ENCODE assay signal across 17 cellular contexts in the genomic region with DNA sequence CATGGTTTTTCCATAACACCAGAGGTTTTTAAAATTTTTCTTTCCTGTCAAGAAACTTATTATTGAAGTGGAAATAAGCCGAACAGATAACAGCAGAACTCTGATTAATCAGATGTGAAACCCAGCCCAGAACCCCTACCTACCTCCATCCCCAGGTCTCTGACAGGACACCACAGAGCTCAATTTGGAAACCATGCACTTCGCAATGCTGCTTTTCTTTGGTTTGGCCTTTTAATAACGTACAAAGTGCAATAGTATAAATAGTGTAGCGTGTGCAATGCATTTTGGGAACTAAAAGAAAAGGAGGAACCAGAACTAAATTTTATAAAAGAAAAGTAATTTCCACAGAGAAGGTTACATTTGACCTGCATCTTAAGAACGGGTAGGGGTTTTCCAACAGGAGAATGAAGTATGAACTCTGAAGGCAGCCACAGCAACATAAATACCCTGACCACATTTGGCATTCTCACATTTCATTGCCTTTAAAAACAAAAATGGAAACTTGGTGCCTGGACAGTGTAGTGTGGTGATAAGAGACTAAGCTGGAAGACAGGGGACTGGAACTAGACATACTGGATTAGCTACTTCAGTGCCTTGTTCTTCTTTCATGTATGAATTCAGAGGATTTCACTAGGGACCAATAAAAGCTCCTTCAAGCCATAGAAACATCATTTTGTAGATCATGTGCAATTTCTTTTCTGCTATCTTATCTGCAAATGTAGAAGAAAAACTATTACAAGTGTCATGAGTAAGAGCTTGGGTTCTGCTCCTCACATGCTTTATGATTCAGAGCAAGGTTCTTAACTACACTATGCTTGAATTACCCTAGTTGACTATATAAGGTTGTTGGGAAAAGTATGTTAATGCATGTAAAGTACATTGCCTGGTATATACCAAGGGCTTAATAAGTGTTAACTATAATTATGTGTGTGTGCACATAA.
A peak's percentile ranks its signal among the peaks of the same experiment; 100 is the strongest.
DNase-seq lines count a peak whose midpoint lies in the region; ATAC-seq and TF ChIP-seq lines count a peak whose summit lies in the region.
"Had no signal": no experiment of that assay in that cellular context is flagged by ENCODE, and none has a peak within 500 bp of the region (broad histone marks: within the 10 kb centered on the region; RNA-seq: fewer than 3 reads in every experiment).

No MANE protein-coding gene starts in this region.

- no peaks in the 10 kb centered on the region for H3K79me2 ChIP-seq in Karpas-422 (ENCODE audit: low read length)

- no peaks in the 10 kb centered on the region for H3K9me2 ChIP-seq in Karpas-422 (replicated peaks; ENCODE audit: insufficient read depth, low read length)

- peaks cover 7% of the 10 kb centered on the region for H3K4me1 ChIP-seq in Karpas-422 (ENCODE audit: low read length)
- H3K4me1 ChIP-seq: vagina had no signal

- no peak overlapping the region for H3K4me2 ChIP-seq in Karpas-422 (ENCODE audit: low read depth, low read length, poor library complexity, severe bottlenecking)

- peak; percentile 30 for DNase-seq in GM12865 (ENCODE audit: low read depth)
- no peak for DNase-seq in Karpas-422
- DNase-seq in fibroblast of villous mesenchyme (ENCODE audit: low read depth) = peak; percentile 22
- DNase-seq in DMS53 treated with DMSO at 0.1 percent for 48 hours (lab: John Stamatoyannopoulos, UW; ENCODE audit: unreplicated experiment) = no peak
- DNase-seq in NCI-H187 treated with DMSO at 0.1 percent for 48 hours (lab: John Stamatoyannopoulos, UW) = no peak
- DNase-seq in posterior vena cava (ENCODE audit: low spot score) = no peak
- DNase-seq in T-helper 9 cell = no peak
- DNase-seq: amygdala; BE2C; DMS 273 treated with DMSO at 0.1 percent for 48 hours; islet precursor cell; midbrain; NCI-H2081; stimulated activated naive CD4-positive, alpha-beta T cell; T-helper 2 cell had no signal

- peak; percentile 48 for ATAC-seq in GM19025 (IDR thresholded peaks at IDR 0.05; ENCODE audit: low read depth, unreplicated experiment)

- peak overlapping the region; percentile 52; the same call in 1 of the 2 replicates for H2AFZ ChIP-seq in Karpas-422 (ENCODE audit: low read length)

- no peak overlapping the region for H3K27ac ChIP-seq in Karpas-422 (ENCODE audit: low read length)
- H3K27ac ChIP-seq: vagina had no signal

- H3K9me3 ChIP-seq in Karpas-422 (ENCODE audit: low read length) = no peaks in the 10 kb centered on the region
- H3K9me3 ChIP-seq: BE2C, vagina had no signal

- TF ChIP-seq CTCF in GM12865 (IDR thresholded peaks at IDR 0.05; ENCODE audit: insufficient read depth, low read depth, low read length, missing control alignments) (no peak), fibroblast of villous mesenchyme (IDR thresholded peaks at IDR 0.05; ENCODE audit: insufficient read depth, low read depth, low read length) (no peak)

- H3K9ac ChIP-seq in Karpas-422 (ENCODE audit: low read length) = no peak overlapping the region

- intact Hi-C loops in posterior vena cava (cut with DNase I) = no loop called here

- no peaks in the 10 kb centered on the region for H4K20me1 ChIP-seq in Karpas-422 (ENCODE audit: insufficient read depth, low read depth, low read length)

- H3K27me3 ChIP-seq in Karpas-422 (ENCODE audit: low read length) = no peaks in the 10 kb centered on the region
- H3K27me3 ChIP-seq: BE2C, vagina had no signal

- no peak overlapping the region for H3K4me3 ChIP-seq in GM12865 (ENCODE audit: low read depth, low read length)
- H3K4me3 ChIP-seq in Karpas-422 (ENCODE audit: low read length) = no peak overlapping the region
- H3K4me3 ChIP-seq in fibroblast of villous mesenchyme (ENCODE audit: low read depth, low read length) = no peak overlapping the region
- H3K4me3 ChIP-seq: vagina had no signal

- no peaks in the 10 kb centered on the region for H3K36me3 ChIP-seq in Karpas-422 (ENCODE audit: insufficient read depth, low read length)
- H3K36me3 ChIP-seq: BE2C, vagina had no signal

Comparison
In these comparisons a context has a peak if more than half of its experiments do, and no peak if none do; other contexts are left out.
1. DNase-seq: peak in GM12865 (single experiment) and fibroblast of villous mesenchyme (single experiment); none in Karpas-422 (single experiment), DMS53 treated with DMSO at 0.1 percent for 48 hours (single experiment), NCI-H187 treated with DMSO at 0.1 percent for 48 hours (single experiment), posterior vena cava (single experiment) and T-helper 9 cell (single experiment).